8 cellular contexts compared by ENCODE assay signal in genomic region chr15:42581272-42581730, GRCh38. TPM values are rescaled to one million over a fixed set of nuclear protein-coding genes. Genes with fewer than 3 reads are reported as not detected.
DNase-seq lines count a peak whose midpoint lies in the region; ATAC-seq and TF ChIP-seq lines count a peak whose summit lies in the region.

No MANE protein-coding gene starts in this region.

- intact Hi-C loops in Calu3 (cut with micrococcal nuclease; ENCODE audit: unreplicated experiment), result no loop called here

- no peaks in the 10 kb centered on the region for H3K36me3 ChIP-seq in KOPT-K1 (ENCODE audit: insufficient read depth, low read length)

- no peaks in the 10 kb centered on the region for H3K9me3 ChIP-seq in KOPT-K1 (ENCODE audit: insufficient read depth, low read length, poor library complexity, severe bottlenecking)

- H3K4me3 Mint-ChIP-seq in Calu3 (ENCODE audit: low read depth, unreplicated experiment) (peak overlapping the region; percentile 67), glutamatergic neuron (ENCODE audit: unreplicated experiment) (peak overlapping the region; percentile 93)

- peaks cover 9% of the 10 kb centered on the region for H3K4me1 Mint-ChIP-seq in Calu3 (ENCODE audit: low read depth, unreplicated experiment)
- peaks cover 45% of the 10 kb centered on the region for H3K4me1 Mint-ChIP-seq in glutamatergic neuron (ENCODE audit: low read depth, unreplicated experiment)

- TF ChIP-seq CTCF in Calu3 (IDR thresholded peaks at IDR 0.05; ENCODE audit: unreplicated experiment), result no peak
- TF ChIP-seq CTCF in glutamatergic neuron (IDR thresholded peaks at IDR 0.05; ENCODE audit: partially characterized antibody, unreplicated experiment), result no peak
- no peak for TF ChIP-seq CTCF in omental fat pad (IDR thresholded peaks at IDR 0.05)

- H3K36me3 Mint-ChIP-seq in Calu3 (ENCODE audit: insufficient read depth, unreplicated experiment) (peaks cover under 1% of the 10 kb centered on the region), glutamatergic neuron (ENCODE audit: unreplicated experiment) (no peaks in the 10 kb centered on the region)

- CTCF ChIA-PET in Calu3 (lab: Charles Lee), result no interaction called here

- H3K27ac Mint-ChIP-seq in Calu3 (ENCODE audit: unreplicated experiment) (no peak overlapping the region), glutamatergic neuron (ENCODE audit: unreplicated experiment) (peak overlapping the region; percentile 69)

- ATAC-seq in GM21447 (IDR thresholded peaks at IDR 0.05; ENCODE audit: unreplicated experiment), result peak; percentile 67
- ATAC-seq in omental fat pad (ENCODE audit: low FRiP score), result peak; percentile 93

- H3K27me3 Mint-ChIP-seq in Calu3 (ENCODE audit: unreplicated experiment), result peaks cover 60% of the 10 kb centered on the region
- peaks cover 5% of the 10 kb centered on the region for H3K27me3 Mint-ChIP-seq in glutamatergic neuron (ENCODE audit: unreplicated experiment)

- H3K27ac ChIP-seq in KOPT-K1 (ENCODE audit: low read depth, low read length, poor library complexity, severe bottlenecking), result peak overlapping the region; percentile 36

- no peaks in the 10 kb centered on the region for H3K9me3 Mint-ChIP-seq in Calu3 (ENCODE audit: low read depth, unreplicated experiment)
- H3K9me3 Mint-ChIP-seq in glutamatergic neuron (ENCODE audit: unreplicated experiment), result peaks cover 6% of the 10 kb centered on the region

- DNase-seq in Calu3, result peak; percentile 58
- peak; percentile 82 for DNase-seq in SK-N-DZ (ENCODE audit: low spot score)
- peak; percentile 79 for DNase-seq in activated naive CD4-positive, alpha-beta T cell treated with anti-CD3 and anti-CD28 coated beads, Interleukin-2, amount 50 U/mL, for 16 hours
- peak; percentile 90 for DNase-seq in glutamatergic neuron
- DNase-seq in omental fat pad (ENCODE audit: low spot score), result peak; percentile 38
- peak; percentile 90 for DNase-seq in superior temporal gyrus (ENCODE audit: extremely low spot score)

- no TSS peak for BruUV-seq in Calu3 (replicated peaks; lab: Mats Ljungman, UMichigan)

RNA-seq across cellular contexts. Expression of gene STARD9, which starts 5.9 kb away (rescaled TPM):
- 0.59 and 0.92 TPM in 2 replicates for total RNA-seq in Calu3 (2022)
- 7.2 and 8.7 TPM in 2 replicates for polyA plus RNA-seq in SK-N-DZ (2014; cell fraction: cytosol; rRNA removed)
- 40.5 and 66.8 TPM in 2 replicates for polyA plus RNA-seq in SK-N-DZ (2014; cell fraction: nucleus; rRNA removed)
- total RNA-seq in glutamatergic neuron (ENCODE audit: unreplicated experiment), result 45.1 TPM
- total RNA-seq in omental fat pad, result 10 to 100 TPM; 16.5 to 77.1 (median 20.7) TPM

RNA-seq across cellular contexts. Expression of gene HAUS2, which starts 32.7 kb away (rescaled TPM):
- 10.7 and 11.7 TPM in 2 replicates for total RNA-seq in Calu3 (2022)
- polyA plus RNA-seq in SK-N-DZ (2014; cell fraction: cytosol; rRNA removed), result 76.8 and 142 TPM in 2 replicates
- polyA plus RNA-seq in SK-N-DZ (2014; cell fraction: nucleus; rRNA removed), result 31.8 and 39.3 TPM in 2 replicates
- 24.5 TPM for total RNA-seq in glutamatergic neuron (ENCODE audit: unreplicated experiment)
- total RNA-seq in omental fat pad, result 10 to 100 TPM; 24.6 to 41.9 (median 28.6) TPM

RNA-seq across cellular contexts. Expression of gene LRRC57, which starts 32.7 kb away (rescaled TPM):
- 9.2 and 13.7 TPM in 2 replicates for total RNA-seq in Calu3 (2022)
- 17.1 and 26.6 TPM in 2 replicates for polyA plus RNA-seq in SK-N-DZ (2014; cell fraction: cytosol; rRNA removed)
- 10.2 and 10.6 TPM in 2 replicates for polyA plus RNA-seq in SK-N-DZ (2014; cell fraction: nucleus; rRNA removed)
- total RNA-seq in glutamatergic neuron (ENCODE audit: unreplicated experiment), result 38.5 TPM
- total RNA-seq in omental fat pad, result 10 to 100 TPM; 12.1 to 26.6 (median 19.3) TPM

Comparison
In these comparisons a context has a peak if more than half of its experiments do, and no peak if none do; other contexts are left out.
1. Peak in every context shown above with its lines: DNase-seq, ATAC-seq and H3K27ac ChIP-seq.
2. DNase-seq: peak in every context shown above with its lines; median percentile 90 in glutamatergic neuron; 90 in superior temporal gyrus; 82 in SK-N-DZ; 79 in activated naive CD4-positive, alpha-beta T cell treated with anti-CD3 and anti-CD28 coated beads, Interleukin-2, amount 50 U/mL, for 16 hours; 58 in Calu3; 38 in omental fat pad.